Comparison of ENCODE assay signal across 10 cellular contexts in the genomic region with DNA sequence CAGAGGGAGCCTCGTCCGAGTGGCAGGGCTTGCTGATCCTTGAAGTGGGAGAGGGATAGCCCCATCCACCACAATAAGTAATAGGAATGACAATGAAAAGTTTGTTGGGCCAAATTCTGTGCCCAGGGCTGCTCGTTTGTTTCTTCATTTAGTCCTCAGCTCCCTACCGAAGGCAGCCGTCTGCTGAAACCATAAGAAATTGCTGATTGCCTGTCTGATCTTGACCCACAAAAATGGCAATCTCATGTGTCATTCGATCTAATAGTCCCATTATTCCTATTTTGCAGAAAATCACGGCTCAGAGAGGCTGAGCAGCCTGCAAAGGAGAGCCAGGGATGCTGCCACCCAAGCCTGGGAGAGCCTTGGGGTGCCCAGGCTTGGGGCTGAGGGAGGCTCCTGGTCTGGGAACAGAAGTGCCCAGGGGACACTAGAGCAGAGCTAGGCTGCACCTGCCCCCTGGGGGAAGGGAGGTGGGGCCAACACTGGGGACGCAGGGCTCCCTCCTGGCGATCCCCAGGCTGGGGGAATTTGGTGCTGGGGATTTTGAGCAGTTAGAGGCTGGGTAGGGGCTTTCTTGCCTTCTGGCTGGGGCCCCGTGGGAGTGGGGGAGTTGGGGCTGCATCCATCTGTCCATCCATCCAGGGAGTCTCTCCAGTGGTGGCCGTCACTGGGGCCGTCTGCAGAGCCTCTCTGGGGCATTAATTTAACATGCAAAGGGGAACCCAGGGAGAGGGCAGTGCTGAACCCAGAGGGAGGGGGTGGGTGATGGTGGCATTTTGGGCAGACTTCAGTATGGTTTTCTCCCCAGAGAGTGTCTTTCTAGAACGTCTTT. TPM values are rescaled to one million over a fixed set of nuclear protein-coding genes. Genes with fewer than 3 reads are reported as not detected.
DNase-seq lines count a peak whose midpoint lies in the region; ATAC-seq, FAIRE-seq and TF ChIP-seq lines count a peak whose summit lies in the region.
"Had no signal": no experiment of that assay in that cellular context is flagged by ENCODE, and none has a peak within 500 bp of the region (broad histone marks: within the 10 kb centered on the region; RNA-seq: fewer than 3 reads in every experiment).

No MANE protein-coding gene starts in this region.

- DNase-seq in GM12891 (ENCODE audit: insufficient read length, low spot score) (no peak), endothelial cell of umbilical vein (ENCODE audit: low read depth, low spot score) (no peak), NCI-H1092 treated with DMSO at 0.1 percent for 48 hours (lab: John Stamatoyannopoulos, UW) (no peak), NCI-H1092 (lab: John Stamatoyannopoulos, UW) (no peak), T-helper 17 cell (no peak), left lobe of liver (ENCODE audit: low spot score) (no peak)
- DNase-seq: NCI-H748 treated with DMSO at 0.1 percent for 48 hours had no signal

- H3K36me3 Mint-ChIP-seq in T-helper 17 cell (ENCODE audit: low read depth): no peaks in the 10 kb centered on the region

- H3K27ac ChIP-seq in ACC112 (ENCODE audit: low read depth, low read length) (peak overlapping the region; percentile 83), HUES6 (ENCODE audit: low read depth, low read length) (no peak overlapping the region; the same call in 1 of the 2 replicates), endothelial cell of umbilical vein (ENCODE audit: insufficient read depth, low read depth, low read length) (peak overlapping the region; percentile 79)
- H3K27ac ChIP-seq: neutrophil had no signal

- dilution Hi-C loops in endothelial cell of umbilical vein (cut with MboI; ENCODE audit: extremely low pct_ligation_motif_present, low sequenced_read_pairs): no loop called here

- H3K9me1 ChIP-seq in endothelial cell of umbilical vein (replicated peaks; ENCODE audit: control insufficient read depth, extremely low read depth, insufficient read depth, low read length): no peaks in the 10 kb centered on the region

- H3K79me2 ChIP-seq in ACC112 (ENCODE audit: control insufficient read depth, insufficient read depth, low read length, unreplicated experiment): no peaks in the 10 kb centered on the region
- no peaks in the 10 kb centered on the region for H3K79me2 ChIP-seq in endothelial cell of umbilical vein (ENCODE audit: control insufficient read depth, insufficient read depth, low read length)

- H2AFZ ChIP-seq in ACC112 (ENCODE audit: low read length, unreplicated experiment): no peak overlapping the region
- H2AFZ ChIP-seq in endothelial cell of umbilical vein (ENCODE audit: low read depth, low read length): peak overlapping the region; percentile 36

- H3K27me3 Mint-ChIP-seq in T-helper 17 cell: peaks cover 10% of the 10 kb centered on the region

- no peak overlapping the region for H3K4me3 Mint-ChIP-seq in T-helper 17 cell

- H3K4me1 ChIP-seq in ACC112 (ENCODE audit: control insufficient read depth, insufficient read depth, low read length, unreplicated experiment): peaks cover 43% of the 10 kb centered on the region
- H3K4me1 ChIP-seq in HUES6 (ENCODE audit: control insufficient read depth, insufficient read depth, low read length): peaks cover 47% of the 10 kb centered on the region
- H3K4me1 ChIP-seq in endothelial cell of umbilical vein (ENCODE audit: control insufficient read depth, extremely low read depth, insufficient read depth, low read length): peaks cover 19% of the 10 kb centered on the region

- FAIRE-seq in GM12891 (lab: Jason Lieb, UNC) (no peak), endothelial cell of umbilical vein (lab: Jason Lieb, UNC) (no peak)

- ATAC-seq in T-helper 17 cell (no peak), left lobe of liver (no peak)

- H3K4me1 Mint-ChIP-seq in T-helper 17 cell: peaks cover 27% of the 10 kb centered on the region

- no peak overlapping the region for H3K27ac Mint-ChIP-seq in T-helper 17 cell

- no peaks in the 10 kb centered on the region for H3K36me3 ChIP-seq in ACC112 (ENCODE audit: insufficient read depth, low read length)
- no peaks in the 10 kb centered on the region for H3K36me3 ChIP-seq in HUES6 (ENCODE audit: control insufficient read depth, insufficient read depth, low read length)
- no peaks in the 10 kb centered on the region for H3K36me3 ChIP-seq in endothelial cell of umbilical vein (ENCODE audit: control insufficient read depth in 2 of 2, extremely low read depth in 1 of 2, insufficient read depth in 2 of 2, low read length in 2 of 2)
- H3K36me3 ChIP-seq: neutrophil had no signal

- H3K27me3 ChIP-seq in ACC112 (ENCODE audit: insufficient read depth, low read length): no peaks in the 10 kb centered on the region
- no peaks in the 10 kb centered on the region for H3K27me3 ChIP-seq in HUES6 (ENCODE audit: control insufficient read depth, insufficient read depth, low read length)
- H3K27me3 ChIP-seq in endothelial cell of umbilical vein (ENCODE audit: control insufficient read depth in 2 of 2, insufficient read depth in 2 of 2, low read length in 2 of 2): no peaks in the 10 kb centered on the region

- TF ChIP-seq POLR2A in GM12891 (IDR thresholded peaks at IDR 0.05; ENCODE audit: low read depth, low read length): no peak
- TF ChIP-seq POLR2A in endothelial cell of umbilical vein (IDR thresholded peaks at IDR 0.05; ENCODE audit: low read depth, low read length): no peak

- intact Hi-C loops in endothelial cell of umbilical vein (cut with micrococcal nuclease): loop anchor here (2.0 to 5.0 kb wide), 3 partner anchors 54 to 245 kb away; a partner anchor contains a TSS

- H3K9ac ChIP-seq in HUES6 (ENCODE audit: low read length) (peak overlapping the region; percentile 39), endothelial cell of umbilical vein (replicated peaks; ENCODE audit: extremely low read depth, insufficient read depth, low read length) (peak overlapping the region; percentile 32)

- TF ChIP-seq CTCF in endothelial cell of umbilical vein (IDR thresholded peaks at IDR 0.05; ENCODE audit: extremely low read depth in 1 of 2, insufficient read depth in 1 of 2, low read depth in 1 of 2, low read length in 2 of 2): no peak

- H3K9me3 ChIP-seq in HUES6 (ENCODE audit: control insufficient read depth, insufficient read depth, low read depth, low read length): peaks cover 3% of the 10 kb centered on the region
- H3K9me3 ChIP-seq in endothelial cell of umbilical vein (replicated peaks; ENCODE audit: control insufficient read depth, insufficient read depth, low read length): no peaks in the 10 kb centered on the region
- no peaks in the 10 kb centered on the region for H3K9me3 ChIP-seq in T-helper 17 cell (ENCODE audit: control insufficient read depth, low read length, poor library complexity, severe bottlenecking)
- H3K9me3 ChIP-seq: neutrophil had no signal

- POLR2A ChIA-PET in endothelial cell of umbilical vein (lab: Charles Lee): interaction anchor here (2.3 kb wide), 1 partner anchor 53 kb away, joined by 11 read pairs; a partner anchor contains a TSS

- peak overlapping the region; percentile 52 for H3K4me2 ChIP-seq in endothelial cell of umbilical vein (ENCODE audit: insufficient read depth, low read length)

- peak overlapping the region; percentile 54 for H3K4me3 ChIP-seq in ACC112 (ENCODE audit: low read depth, low read length)
- H3K4me3 ChIP-seq in HUES6 (ENCODE audit: low read depth, low read length): no peak overlapping the region
- H3K4me3 ChIP-seq in endothelial cell of umbilical vein (replicated peaks in 1 of 3; ENCODE audit: insufficient read depth in 1 of 3, low read depth in 1 of 3, low read length in 3 of 3): no peak overlapping the region

- BruUV-seq in endothelial cell of umbilical vein (replicated peaks; lab: Mats Ljungman, UMichigan): no TSS peak

- CTCF ChIA-PET in endothelial cell of umbilical vein (lab: Charles Lee): interaction anchor here (0.8 to 1.7 kb wide), 6 partner anchors 16 to 180 kb away, joined by 3 to 17 read pairs (median 6); a partner anchor contains a TSS

- no peaks in the 10 kb centered on the region for H4K20me1 ChIP-seq in endothelial cell of umbilical vein (replicated peaks; ENCODE audit: control insufficient read depth, extremely low read depth, insufficient read depth, low read length)

TF ChIP-seq in GM12891, 5 proteins besides CTCF, POLR2A, EP300 and RAD21:
- TF ChIP-seq TAF1 (IDR thresholded peaks at IDR 0.05; ENCODE audit: low read depth, low read length) (no peak), PAX5 (IDR thresholded peaks at IDR 0.05; ENCODE audit: insufficient read depth, low read length, severe bottlenecking) (no peak), POU2F2 (IDR thresholded peaks at IDR 0.05; ENCODE audit: low read depth, low read length) (0 out of 2 replicates have a peak, but pooled peaks have one; percentile 35)

TF ChIP-seq in endothelial cell of umbilical vein, 7 proteins besides CTCF, POLR2A, EP300 and RAD21:
- TF ChIP-seq, protein P1, sequence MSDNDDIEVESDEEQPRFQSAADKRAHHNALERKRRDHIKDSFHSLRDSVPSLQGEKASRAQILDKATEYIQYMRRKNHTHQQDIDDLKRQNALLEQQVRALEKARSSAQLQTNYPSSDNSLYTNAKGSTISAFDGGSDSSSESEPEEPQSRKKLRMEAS (IDR thresholded peaks at IDR 0.05; ENCODE audit: insufficient read depth, insufficient read length): no peak
- no peak for TF ChIP-seq POLR2AphosphoS5 (IDR thresholded peaks at IDR 0.05; ENCODE audit: insufficient read depth, low read depth, low read length)
- TF ChIP-seq FOS (IDR thresholded peaks at IDR 0.05; ENCODE audit: borderline replicate concordance, insufficient read depth, low read length): no peak
- no peak for TF ChIP-seq GATA2 (IDR thresholded peaks at IDR 0.05; ENCODE audit: insufficient read depth, insufficient read length, low read depth, low read length)

RNA-seq across cellular contexts. Expression of a gene that starts 53.5 kb away (rescaled TPM):
- 8.3 TPM for polyA plus RNA-seq in GM12891 (2012; ENCODE audit: low read depth, missing spikeins)
- total RNA-seq in endothelial cell of umbilical vein: 0.81 and 1.1 TPM in 2 replicates
- 1.2 and 1.7 TPM in 2 replicates for polyA plus RNA-seq in endothelial cell of umbilical vein
- 0.71 and 1.0 TPM in 2 replicates for polyA plus RNA-seq in endothelial cell of umbilical vein (2011; cell fraction: cytosol; rRNA removed)
- polyA plus RNA-seq in endothelial cell of umbilical vein (2011; cell fraction: nucleus; rRNA removed): 3.0 TPM in 2 replicates
- polyA plus RNA-seq in endothelial cell of umbilical vein (2012): 0.19 and 1.1 TPM in 2 replicates
- polyA minus RNA-seq in endothelial cell of umbilical vein: 0.85 and 1.1 TPM in 2 replicates
- 8.0 TPM for polyA minus RNA-seq in endothelial cell of umbilical vein (2011; cell fraction: cytosol; rRNA and poly(A)+ RNA removed)
- polyA minus RNA-seq in endothelial cell of umbilical vein (2011; cell fraction: nucleus; rRNA and poly(A)+ RNA removed): 4.4 and 13.2 TPM in 2 replicates
- total RNA-seq in T-helper 17 cell: 10 to 100 TPM; 42.1 to 49.5 TPM
- 0.91 TPM for total RNA-seq in left lobe of liver

Comparison
In these comparisons a context has a peak if more than half of its experiments do, and no peak if none do; other contexts are left out.
1. RNA of a gene that starts 53.5 kb away (total RNA-seq): 42.1 to 49.5 TPM in T-helper 17 cell; 0.81 to 1.1 TPM in endothelial cell of umbilical vein and 0.91 TPM in left lobe of liver (single experiment); every median in the first group is over 10 times any median in the second.